9 cellular contexts compared by ENCODE assay signal in the genomic region with DNA sequence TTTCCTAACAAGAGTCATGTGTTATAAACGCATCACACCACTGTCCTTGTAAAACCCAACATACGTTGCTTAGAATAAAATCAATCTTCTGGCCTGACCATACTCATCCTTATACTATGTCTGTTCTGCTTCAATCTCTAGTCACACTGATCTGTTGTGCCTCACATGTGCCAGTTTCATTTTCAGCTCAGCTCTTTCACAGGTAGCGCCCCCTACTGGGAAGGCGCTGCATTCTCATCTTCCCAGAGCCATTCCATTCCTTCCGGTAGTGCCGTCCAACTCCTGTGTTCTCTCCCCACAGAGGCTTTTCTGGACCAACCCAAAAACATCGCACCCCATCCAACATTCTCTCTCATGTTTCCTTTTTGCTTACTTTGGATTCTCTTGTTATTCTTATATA. TPM values are rescaled to one million over a fixed set of nuclear protein-coding genes. Genes with fewer than 3 reads are reported as not detected.
DNase-seq lines count a peak whose midpoint lies in the region; FAIRE-seq and TF ChIP-seq lines count a peak whose summit lies in the region.
"Had no signal": no experiment of that assay in that cellular context is flagged by ENCODE, and none has a peak within 500 bp of the region (broad histone marks: within the 10 kb centered on the region; RNA-seq: fewer than 3 reads in every experiment).

No MANE protein-coding gene starts in this region.

- H3K14ac ChIP-seq in H9 (ENCODE audit: insufficient read depth, low read length): no peak overlapping the region

- H3K27ac ChIP-seq in H9 (ENCODE audit: insufficient read length, low read depth, low read length): no peak overlapping the region
- H3K27ac ChIP-seq in OCI-LY3 (ENCODE audit: low read length): no peak overlapping the region

- H2BK15ac ChIP-seq in H9 (ENCODE audit: low read depth, low read length): no peak overlapping the region

- no peak overlapping the region for H3K18ac ChIP-seq in H9 (ENCODE audit: insufficient read length, low read depth, low read length)

- H3K23me2 ChIP-seq in H9 (ENCODE audit: insufficient read length, low read depth, low read length, poor library complexity, severe bottlenecking): no peaks in the 10 kb centered on the region

- no peak overlapping the region for H2BK20ac ChIP-seq in H9 (ENCODE audit: low read depth, low read length, poor library complexity, severe bottlenecking)

- H3K4me3 ChIP-seq in OCI-LY3 (ENCODE audit: low read length): no peak overlapping the region

- H3K4me1 ChIP-seq in H9 (ENCODE audit: insufficient read depth, low read length) (0 out of 2 replicates have a peak, but pooled peaks cover 2% of the 10 kb centered on the region), OCI-LY3 (ENCODE audit: low read length) (no peaks in the 10 kb centered on the region)

- H3K23ac ChIP-seq in H9 (ENCODE audit: insufficient read length, low read depth, low read length): no peak overlapping the region

- H2BK5ac ChIP-seq in H9 (ENCODE audit: insufficient read length, low read length): no peak overlapping the region

- no peaks in the 10 kb centered on the region; a peak in 2 of 5 replicates for H3K9me3 Mint-ChIP-seq in H9

- DNase-seq in GM12891 (ENCODE audit: insufficient read length, low spot score) (no peak), H9 (peak; percentile 66), kidney tubule cell (ENCODE audit: low spot score) (peak; percentile 5), DMS79 treated with DMSO at 0.1 percent for 48 hours (lab: John Stamatoyannopoulos, UW) (no peak), NCI-H1436 (lab: John Stamatoyannopoulos, UW) (no peak)
- peak; percentile 31 for DNase-seq in activated effector memory CD4-positive, alpha-beta T cell treated with Interleukin-2 at 50 U/mL for 16 hours
- peak; percentile 12 to 21 for DNase-seq in stimulated activated CD8-positive, alpha-beta memory T cell treated with anti-CD3 and anti-CD28 coated beads, Interleukin-4, amount 100 ng/mL, for 4 hours (ENCODE audit: low read depth in 2 of 2, low spot score in 1 of 2)

- TF ChIP-seq CTCF in H9 (conservative IDR thresholded peaks at IDR 0.05) (peak; percentile 90), OCI-LY3 (IDR thresholded peaks at IDR 0.05; ENCODE audit: low read depth, low read length) (peak; percentile 66)

- H3K4ac ChIP-seq in H9 (ENCODE audit: low read depth, low read length): no peak overlapping the region

- H3K27me3 Mint-ChIP-seq in H9 (ENCODE audit: low read depth): no peaks in the 10 kb centered on the region

- H3K79me1 ChIP-seq in H9 (ENCODE audit: insufficient read depth, low read depth, low read length, poor library complexity, severe bottlenecking): no peaks in the 10 kb centered on the region

- H2AK5ac ChIP-seq in H9 (ENCODE audit: insufficient read length, low read length): no peak overlapping the region

- H3K4me1 Mint-ChIP-seq in H9: 0 out of 4 replicates have a peak, but pooled peaks cover 0 to 3% of the 10 kb centered on the region in 2 experiments

- no peak overlapping the region for H4K91ac ChIP-seq in H9 (ENCODE audit: insufficient read length, low read depth, low read length)

- H2AFZ ChIP-seq in H9 (ENCODE audit: low read length) (no peak overlapping the region), OCI-LY3 (ENCODE audit: low read depth, low read length) (no peak overlapping the region)

- H3K9me3 ChIP-seq in H9 (ENCODE audit: control insufficient read depth, low read depth, low read length) (no peaks in the 10 kb centered on the region), OCI-LY3 (ENCODE audit: insufficient read depth, low read length) (no peaks in the 10 kb centered on the region)

- no CpG with 5 or more reads among the region's 7 CpGs for WGBS in H9 (ENCODE audit: extremely low coverage, insufficient read length, low lambda C conversion rate)

- H3T11ph ChIP-seq in H9 (ENCODE audit: low read length): no peak overlapping the region

- no peak overlapping the region for H2BK120ac ChIP-seq in H9 (ENCODE audit: low read depth, low read length, poor library complexity, severe bottlenecking)

- peak; percentile 70 for FAIRE-seq in GM12891 (lab: Jason Lieb, UNC)

- no peak overlapping the region for H3K27ac Mint-ChIP-seq in H9

- no peak overlapping the region for H3K4me3 Mint-ChIP-seq in H9

- H3K79me2 ChIP-seq in H9 (ENCODE audit: insufficient read depth, low read length) (no peaks in the 10 kb centered on the region), OCI-LY3 (ENCODE audit: low read length) (no peaks in the 10 kb centered on the region)

- H3K9ac ChIP-seq in H9 (ENCODE audit: extremely low read depth, insufficient read length, low read length) (no peak overlapping the region), OCI-LY3 (ENCODE audit: low read length) (no peak overlapping the region)

- no peak for TF ChIP-seq POLR2A in GM12891 (IDR thresholded peaks at IDR 0.05; ENCODE audit: low read depth, low read length)

- H4K8ac ChIP-seq in H9 (replicated peaks; ENCODE audit: insufficient read length, low read depth, low read length): no peak overlapping the region

- H3K4me2 ChIP-seq in H9 (ENCODE audit: insufficient read depth, insufficient read length, low read length) (no peak overlapping the region), OCI-LY3 (ENCODE audit: low read length) (0 out of 2 replicates have a peak overlapping the region, but pooled peaks have one; percentile 7)

- H3K36me3 Mint-ChIP-seq in H9 (ENCODE audit: insufficient read depth in 1 of 3, low read depth in 3 of 3): peaks cover 0 to 2% (median 0%) of the 10 kb centered on the region in 3 experiments; a peak in 3 of 7 replicates

- no peaks in the 10 kb centered on the region for H3K27me3 ChIP-seq in H9 (ENCODE audit: insufficient read depth, low read length)
- no peaks in the 10 kb centered on the region for H3K27me3 ChIP-seq in OCI-LY3 (ENCODE audit: low read depth, low read length)

- no peak overlapping the region for H4K5ac ChIP-seq in H9 (ENCODE audit: insufficient read length, low read depth, low read length)

- H3K36me3 ChIP-seq in OCI-LY3 (replicated peaks; ENCODE audit: low read depth, low read length): no peaks in the 10 kb centered on the region

- no peaks in the 10 kb centered on the region for H4K20me1 ChIP-seq in H9 (ENCODE audit: control insufficient read depth, insufficient read depth, insufficient read length)
- no peaks in the 10 kb centered on the region for H4K20me1 ChIP-seq in OCI-LY3 (ENCODE audit: insufficient read depth, low read length)

- no peak overlapping the region for H2BK12ac ChIP-seq in H9 (ENCODE audit: insufficient read length, low read depth, low read length)

- H3K56ac ChIP-seq in H9 (ENCODE audit: insufficient read length, low read depth, low read length): no peak overlapping the region

TF ChIP-seq in GM12891, 5 proteins besides CTCF, POLR2A, EP300 and RAD21:
- no peak for TF ChIP-seq POU2F2 (IDR thresholded peaks at IDR 0.05; ENCODE audit: low read depth, low read length)
- no peak for TF ChIP-seq SPI1 (IDR thresholded peaks at IDR 0.05; ENCODE audit: low read depth, low read length)
- TF ChIP-seq PAX5 (IDR thresholded peaks at IDR 0.05; ENCODE audit: insufficient read depth, low read length, severe bottlenecking): no peak
- no peak for TF ChIP-seq POLR2AphosphoS5 (IDR thresholded peaks at IDR 0.05; ENCODE audit: low read depth, low read length)
- no peak for TF ChIP-seq TAF1 (IDR thresholded peaks at IDR 0.05; ENCODE audit: low read depth, low read length)

RNA-seq across cellular contexts. Expression of a gene that starts 22.2 kb away (rescaled TPM):
- polyA plus RNA-seq in GM12891 (2012; ENCODE audit: low read depth, missing spikeins): not detected
- total RNA-seq in H9 (2021): not detected in 2 replicates
- total RNA-seq: SK-MEL-5 had no signal

RNA-seq across cellular contexts. Expression of a gene that starts 32.4 kb away (rescaled TPM):
- 68.7 TPM for polyA plus RNA-seq in GM12891 (2012; ENCODE audit: low read depth, missing spikeins)
- total RNA-seq in H9 (2021): not detected in 2 replicates

RNA-seq across cellular contexts. Expression of a gene that starts 34.1 kb away (rescaled TPM):
- polyA plus RNA-seq in GM12891 (2012; ENCODE audit: low read depth, missing spikeins): 59.5 TPM
- total RNA-seq in H9 (2021): not detected in 2 replicates

RNA-seq across cellular contexts. Expression of a gene that starts 44.3 kb away (rescaled TPM):
- polyA plus RNA-seq in GM12891 (2012; ENCODE audit: low read depth, missing spikeins): 33.7 TPM
- not detected in 2 replicates for total RNA-seq in H9 (2021)

Comparison
In these comparisons a context has a peak if more than half of its experiments do, and no peak if none do; other contexts are left out.
1. DNase-seq: peak in H9 (single experiment), activated effector memory CD4-positive, alpha-beta T cell treated with Interleukin-2 at 50 U/mL for 16 hours (single experiment), kidney tubule cell (single experiment) and stimulated activated CD8-positive, alpha-beta memory T cell treated with anti-CD3 and anti-CD28 coated beads, Interleukin-4, amount 100 ng/mL, for 4 hours (2 of 2); none in GM12891 (single experiment), DMS79 treated with DMSO at 0.1 percent for 48 hours (single experiment) and NCI-H1436 (single experiment).